Comparison of ENCODE assay signal across 8 cellular contexts in the genomic region with DNA sequence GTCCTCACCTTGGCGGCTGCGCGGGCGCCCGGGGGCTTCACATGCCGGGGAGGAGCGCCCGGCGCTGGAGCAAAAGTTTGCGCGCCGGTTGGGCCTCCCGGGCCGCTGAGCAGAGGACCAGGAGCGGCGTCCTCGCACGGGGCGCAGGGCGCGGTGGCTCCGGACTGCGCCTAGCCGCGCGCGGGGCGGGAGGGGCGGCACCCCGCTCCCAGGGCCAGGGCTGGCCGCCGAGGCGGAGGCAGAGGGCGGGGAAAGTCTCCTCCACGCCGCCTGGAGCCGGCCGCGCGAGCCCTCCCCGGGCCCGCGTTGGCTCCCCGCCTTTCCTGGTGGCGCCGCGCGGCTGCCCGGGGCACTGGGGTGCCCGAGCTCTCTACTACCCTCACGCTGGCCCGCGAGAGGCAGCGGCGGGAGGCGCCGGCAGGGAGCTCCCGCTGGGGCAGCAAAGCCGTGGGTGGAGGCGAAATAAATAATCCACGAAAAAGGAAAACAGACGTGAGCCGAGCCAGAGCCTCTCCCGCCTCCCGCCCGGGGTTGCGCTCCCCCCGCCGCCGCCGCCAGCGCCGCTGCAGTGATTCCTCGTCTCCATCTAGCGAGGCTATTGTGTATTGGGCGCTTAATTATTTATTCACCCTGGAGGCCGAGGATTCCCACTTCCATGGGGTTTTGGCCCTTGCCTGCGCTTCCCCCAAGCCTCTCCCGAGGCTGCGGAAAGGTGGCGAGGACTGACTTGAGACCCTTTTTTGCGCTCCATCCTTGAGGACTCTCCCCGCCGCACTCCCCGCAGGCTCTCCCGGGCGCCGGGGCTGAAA.
DNase-seq lines count a peak whose midpoint lies in the region; ATAC-seq and TF ChIP-seq lines count a peak whose summit lies in the region.

No MANE protein-coding gene starts in this region.

- no peak overlapping the region for H3K4me2 ChIP-seq in MM.1S (ENCODE audit: low read depth, low read length)

- H3K36me3 ChIP-seq in MM.1S (replicated peaks; ENCODE audit: insufficient read depth, low read length): no peaks in the 10 kb centered on the region

- no peak overlapping the region for H2AFZ ChIP-seq in MM.1S (ENCODE audit: low read length)

- no peaks in the 10 kb centered on the region for H3K79me2 ChIP-seq in MM.1S (ENCODE audit: low read length)

- H3K9me2 ChIP-seq in MM.1S (replicated peaks; ENCODE audit: insufficient read depth, low read length): no peaks in the 10 kb centered on the region

- ATAC-seq in SK-N-SH treated with all-trans-retinoic acid at 6 μM for 48 hours: peak; percentile 52
- no peak for ATAC-seq in GM19463 (IDR thresholded peaks at IDR 0.05; ENCODE audit: unreplicated experiment)
- no peak for ATAC-seq in HG03520 (IDR thresholded peaks at IDR 0.05; ENCODE audit: unreplicated experiment)

- DNase-seq in NCI-H1436 (lab: John Stamatoyannopoulos, UW): peak; percentile 27
- DNase-seq in NCI-H1436 treated with DMSO at 0.1 percent for 48 hours (lab: John Stamatoyannopoulos, UW): no peak
- peak; percentile 66 to 80 for DNase-seq in hippocampal formation (lab: John Stamatoyannopoulos, UW)
- DNase-seq in retina: peak; percentile 85
- no peak for DNase-seq in MM.1S

- H3K4me3 ChIP-seq in MM.1S (ENCODE audit: low read length): no peak overlapping the region

- H3K9me3 ChIP-seq in MM.1S (replicated peaks; ENCODE audit: insufficient read depth, low read length): no peaks in the 10 kb centered on the region

- H4K20me1 ChIP-seq in MM.1S (ENCODE audit: insufficient read depth, low read length): no peaks in the 10 kb centered on the region

- no peaks in the 10 kb centered on the region for H3F3A ChIP-seq in MM.1S (ENCODE audit: insufficient read depth, low read length)

- peaks cover 5% of the 10 kb centered on the region for H3K27me3 ChIP-seq in MM.1S (replicated peaks; ENCODE audit: insufficient read depth, low read length)

- no peaks in the 10 kb centered on the region for H3K4me1 ChIP-seq in MM.1S (ENCODE audit: low read length)

- H3K9ac ChIP-seq in MM.1S (ENCODE audit: low read length): no peak overlapping the region

- no peak overlapping the region for H3K27ac ChIP-seq in MM.1S (ENCODE audit: low read length)

- no peak for TF ChIP-seq CTCF in MM.1S (IDR thresholded peaks at IDR 0.05; ENCODE audit: low read length)

TF ChIP-seq in SK-N-SH treated with all-trans-retinoic acid at 6 μM for 48 hours, 23 proteins besides CTCF, POLR2A, EP300 and RAD21:
- TF ChIP-seq, protein P1, sequence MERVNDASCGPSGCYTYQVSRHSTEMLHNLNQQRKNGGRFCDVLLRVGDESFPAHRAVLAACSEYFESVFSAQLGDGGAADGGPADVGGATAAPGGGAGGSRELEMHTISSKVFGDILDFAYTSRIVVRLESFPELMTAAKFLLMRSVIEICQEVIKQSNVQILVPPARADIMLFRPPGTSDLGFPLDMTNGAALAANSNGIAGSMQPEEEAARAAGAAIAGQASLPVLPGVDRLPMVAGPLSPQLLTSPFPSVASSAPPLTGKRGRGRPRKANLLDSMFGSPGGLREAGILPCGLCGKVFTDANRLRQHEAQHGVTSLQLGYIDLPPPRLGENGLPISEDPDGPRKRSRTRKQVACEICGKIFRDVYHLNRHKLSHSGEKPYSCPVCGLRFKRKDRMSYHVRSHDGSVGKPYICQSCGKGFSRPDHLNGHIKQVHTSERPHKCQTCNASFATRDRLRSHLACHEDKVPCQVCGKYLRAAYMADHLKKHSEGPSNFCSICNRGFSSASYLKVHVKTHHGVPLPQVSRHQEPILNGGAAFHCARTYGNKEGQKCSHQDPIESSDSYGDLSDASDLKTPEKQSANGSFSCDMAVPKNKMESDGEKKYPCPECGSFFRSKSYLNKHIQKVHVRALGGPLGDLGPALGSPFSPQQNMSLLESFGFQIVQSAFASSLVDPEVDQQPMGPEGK (CRISPR knock-in tag; IDR thresholded peaks at IDR 0.05; ENCODE audit: borderline replicate concordance): no peak
- TF ChIP-seq ZNF8 (CRISPR knock-in tag; IDR thresholded peaks at IDR 0.05) (no peak), ARNTL (CRISPR knock-in tag; IDR thresholded peaks at IDR 0.05; ENCODE audit: borderline replicate concordance, low read depth) (no peak), GLIS3 (CRISPR knock-in tag; IDR thresholded peaks at IDR 0.05) (no peak), ZFP3 (CRISPR knock-in tag; IDR thresholded peaks at IDR 0.05) (no peak), TCF4 (CRISPR knock-in tag; IDR thresholded peaks at IDR 0.05; ENCODE audit: borderline replicate concordance) (no peak), ZFP30 (CRISPR knock-in tag; IDR thresholded peaks at IDR 0.05) (no peak), ISL1 (CRISPR knock-in tag; IDR thresholded peaks at IDR 0.05) (no peak), TOX (CRISPR knock-in tag; IDR thresholded peaks at IDR 0.05; ENCODE audit: borderline replicate concordance) (no peak), ESRRG (CRISPR knock-in tag; IDR thresholded peaks at IDR 0.05) (no peak), PPARA (CRISPR knock-in tag; IDR thresholded peaks at IDR 0.05; ENCODE audit: borderline replicate concordance) (no peak), ZNF70 (CRISPR knock-in tag; IDR thresholded peaks at IDR 0.05) (no peak), BACH2 (CRISPR knock-in tag; IDR thresholded peaks at IDR 0.05; ENCODE audit: borderline replicate concordance) (no peak), RARB (CRISPR knock-in tag; IDR thresholded peaks at IDR 0.05) (no peak), SNAI2 (CRISPR knock-in tag; IDR thresholded peaks at IDR 0.05) (no peak), ZNF565 (CRISPR knock-in tag; conservative IDR thresholded peaks at IDR 0.05; ENCODE audit: low read depth) (no peak)
- TF ChIP-seq, protein P2, sequence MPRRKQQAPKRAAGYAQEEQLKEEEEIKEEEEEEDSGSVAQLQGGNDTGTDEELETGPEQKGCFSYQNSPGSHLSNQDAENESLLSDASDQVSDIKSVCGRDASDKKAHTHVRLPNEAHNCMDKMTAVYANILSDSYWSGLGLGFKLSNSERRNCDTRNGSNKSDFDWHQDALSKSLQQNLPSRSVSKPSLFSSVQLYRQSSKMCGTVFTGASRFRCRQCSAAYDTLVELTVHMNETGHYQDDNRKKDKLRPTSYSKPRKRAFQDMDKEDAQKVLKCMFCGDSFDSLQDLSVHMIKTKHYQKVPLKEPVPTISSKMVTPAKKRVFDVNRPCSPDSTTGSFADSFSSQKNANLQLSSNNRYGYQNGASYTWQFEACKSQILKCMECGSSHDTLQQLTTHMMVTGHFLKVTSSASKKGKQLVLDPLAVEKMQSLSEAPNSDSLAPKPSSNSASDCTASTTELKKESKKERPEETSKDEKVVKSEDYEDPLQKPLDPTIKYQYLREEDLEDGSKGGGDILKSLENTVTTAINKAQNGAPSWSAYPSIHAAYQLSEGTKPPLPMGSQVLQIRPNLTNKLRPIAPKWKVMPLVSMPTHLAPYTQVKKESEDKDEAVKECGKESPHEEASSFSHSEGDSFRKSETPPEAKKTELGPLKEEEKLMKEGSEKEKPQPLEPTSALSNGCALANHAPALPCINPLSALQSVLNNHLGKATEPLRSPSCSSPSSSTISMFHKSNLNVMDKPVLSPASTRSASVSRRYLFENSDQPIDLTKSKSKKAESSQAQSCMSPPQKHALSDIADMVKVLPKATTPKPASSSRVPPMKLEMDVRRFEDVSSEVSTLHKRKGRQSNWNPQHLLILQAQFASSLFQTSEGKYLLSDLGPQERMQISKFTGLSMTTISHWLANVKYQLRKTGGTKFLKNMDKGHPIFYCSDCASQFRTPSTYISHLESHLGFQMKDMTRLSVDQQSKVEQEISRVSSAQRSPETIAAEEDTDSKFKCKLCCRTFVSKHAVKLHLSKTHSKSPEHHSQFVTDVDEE (CRISPR knock-in tag; IDR thresholded peaks at IDR 0.05): no peak
- TF ChIP-seq, protein P3, sequence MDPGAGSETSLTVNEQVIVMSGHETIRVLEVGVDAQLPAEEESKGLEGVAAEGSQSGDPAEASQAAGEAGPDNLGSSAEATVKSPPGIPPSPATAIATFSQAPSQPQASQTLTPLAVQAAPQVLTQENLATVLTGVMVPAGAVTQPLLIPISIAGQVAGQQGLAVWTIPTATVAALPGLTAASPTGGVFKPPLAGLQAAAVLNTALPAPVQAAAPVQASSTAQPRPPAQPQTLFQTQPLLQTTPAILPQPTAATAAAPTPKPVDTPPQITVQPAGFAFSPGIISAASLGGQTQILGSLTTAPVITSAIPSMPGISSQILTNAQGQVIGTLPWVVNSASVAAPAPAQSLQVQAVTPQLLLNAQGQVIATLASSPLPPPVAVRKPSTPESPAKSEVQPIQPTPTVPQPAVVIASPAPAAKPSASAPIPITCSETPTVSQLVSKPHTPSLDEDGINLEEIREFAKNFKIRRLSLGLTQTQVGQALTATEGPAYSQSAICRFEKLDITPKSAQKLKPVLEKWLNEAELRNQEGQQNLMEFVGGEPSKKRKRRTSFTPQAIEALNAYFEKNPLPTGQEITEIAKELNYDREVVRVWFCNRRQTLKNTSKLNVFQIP (CRISPR knock-in tag; IDR thresholded peaks at IDR 0.05; ENCODE audit: borderline replicate concordance, low read depth): no peak
- TF ChIP-seq, protein P4, sequence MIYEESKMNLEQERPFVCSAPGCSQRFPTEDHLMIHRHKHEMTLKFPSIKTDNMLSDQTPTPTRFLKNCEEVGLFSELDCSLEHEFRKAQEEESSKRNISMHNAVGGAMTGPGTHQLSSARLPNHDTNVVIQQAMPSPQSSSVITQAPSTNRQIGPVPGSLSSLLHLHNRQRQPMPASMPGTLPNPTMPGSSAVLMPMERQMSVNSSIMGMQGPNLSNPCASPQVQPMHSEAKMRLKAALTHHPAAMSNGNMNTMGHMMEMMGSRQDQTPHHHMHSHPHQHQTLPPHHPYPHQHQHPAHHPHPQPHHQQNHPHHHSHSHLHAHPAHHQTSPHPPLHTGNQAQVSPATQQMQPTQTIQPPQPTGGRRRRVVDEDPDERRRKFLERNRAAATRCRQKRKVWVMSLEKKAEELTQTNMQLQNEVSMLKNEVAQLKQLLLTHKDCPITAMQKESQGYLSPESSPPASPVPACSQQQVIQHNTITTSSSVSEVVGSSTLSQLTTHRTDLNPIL (CRISPR knock-in tag; IDR thresholded peaks at IDR 0.05; ENCODE audit: low read depth): no peak
- TF ChIP-seq, protein P5, sequence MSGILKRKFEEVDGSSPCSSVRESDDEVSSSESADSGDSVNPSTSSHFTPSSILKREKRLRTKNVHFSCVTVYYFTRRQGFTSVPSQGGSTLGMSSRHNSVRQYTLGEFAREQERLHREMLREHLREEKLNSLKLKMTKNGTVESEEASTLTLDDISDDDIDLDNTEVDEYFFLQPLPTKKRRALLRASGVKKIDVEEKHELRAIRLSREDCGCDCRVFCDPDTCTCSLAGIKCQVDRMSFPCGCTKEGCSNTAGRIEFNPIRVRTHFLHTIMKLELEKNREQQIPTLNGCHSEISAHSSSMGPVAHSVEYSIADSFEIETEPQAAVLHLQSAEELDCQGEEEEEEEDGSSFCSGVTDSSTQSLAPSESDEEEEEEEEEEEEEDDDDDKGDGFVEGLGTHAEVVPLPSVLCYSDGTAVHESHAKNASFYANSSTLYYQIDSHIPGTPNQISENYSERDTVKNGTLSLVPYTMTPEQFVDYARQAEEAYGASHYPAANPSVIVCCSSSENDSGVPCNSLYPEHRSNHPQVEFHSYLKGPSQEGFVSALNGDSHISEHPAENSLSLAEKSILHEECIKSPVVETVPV (CRISPR knock-in tag; IDR thresholded peaks at IDR 0.05): no peak
TF ChIP-seq in SK-N-SH treated with all-trans-retinoic acid at 6 μM for 48 hours: peak in this region for 0.

Comparison
In these comparisons a context has a peak if more than half of its experiments do, and no peak if none do; other contexts are left out.
1. DNase-seq: peak in NCI-H1436 (single experiment), hippocampal formation (2 of 2) and retina (single experiment); none in NCI-H1436 treated with DMSO at 0.1 percent for 48 hours (single experiment) and MM.1S (single experiment).